In genomic region chr5:168669668-168670378, GRCh38 we compare ENCODE assay signal across 2 cellular contexts.
TF ChIP-seq lines count a peak whose summit lies in the region.

No MANE protein-coding gene starts in this region.

TF ChIP-seq in HepG2, 621 proteins besides CTCF, POLR2A, EP300 and RAD21 (continued from another document):
- no peak for TF ChIP-seq TEF (CRISPR knock-in tag; IDR thresholded peaks at IDR 0.05)
- TF ChIP-seq THAP7 (CRISPR knock-in tag; IDR thresholded peaks at IDR 0.05), result no peak
- TF ChIP-seq ESRRA (CRISPR knock-in tag; IDR thresholded peaks at IDR 0.05; ENCODE audit: low read depth), result no peak
- no peak for TF ChIP-seq MTF1 (CRISPR knock-in tag; IDR thresholded peaks at IDR 0.05)
- TF ChIP-seq SMC3 (IDR thresholded peaks at IDR 0.05; ENCODE audit: low read length), result peak; percentile 28; the same call in 1 of the 2 replicates
- no peak for TF ChIP-seq ZNF225 (CRISPR knock-in tag; IDR thresholded peaks at IDR 0.05)
- peak; percentile 46 for TF ChIP-seq STAG1 (CRISPR knock-in tag; IDR thresholded peaks at IDR 0.05)
- TF ChIP-seq ZNF562 (CRISPR knock-in tag; IDR thresholded peaks at IDR 0.05; ENCODE audit: borderline replicate concordance), result no peak

TF ChIP-seq in K562, 482 proteins besides CTCF, POLR2A, EP300 and RAD21:
- TF ChIP-seq HNRNPK (IDR thresholded peaks at IDR 0.05; ENCODE audit: low read depth, low read length, poor library complexity, severe bottlenecking) (no peak), HLTF (IDR thresholded peaks at IDR 0.05) (no peak), MCM5 (IDR thresholded peaks at IDR 0.05; ENCODE audit: low read depth) (no peak), STAG1 (CRISPR knock-in tag; IDR thresholded peaks at IDR 0.05; ENCODE audit: borderline replicate concordance) (no peak), GTF2F1 (IDR thresholded peaks at IDR 0.05; ENCODE audit: low read depth, low read length) (no peak), KAT7 (CRISPR knock-in tag; IDR thresholded peaks at IDR 0.05; ENCODE audit: borderline replicate concordance) (no peak), ZNF449 (CRISPR knock-in tag; IDR thresholded peaks at IDR 0.05) (no peak), MIER1 (IDR thresholded peaks at IDR 0.05; ENCODE audit: low read depth) (no peak), PCBP1 (IDR thresholded peaks at IDR 0.05; ENCODE audit: low read depth, low read length, poor library complexity, severe bottlenecking) (no peak), DACH1 (IDR thresholded peaks at IDR 0.05; ENCODE audit: partially characterized antibody) (no peak), PHB (CRISPR knock-in tag; IDR thresholded peaks at IDR 0.05) (no peak), HDAC2 (IDR thresholded peaks at IDR 0.05) (no peak)
